In genomic region chr1:248862695-248863010, GRCh38 we compare ENCODE assay signal across 8 cellular contexts. TPM values are rescaled to one million over a fixed set of nuclear protein-coding genes. Genes with fewer than 3 reads are reported as not detected.
DNase-seq lines count a peak whose midpoint lies in the region; ATAC-seq lines count a peak whose summit lies in the region.

No MANE protein-coding gene starts in this region.

- H3K4me1 ChIP-seq in mesodermal cell (ENCODE audit: control insufficient read depth, insufficient read depth, low read length, poor library complexity, severe bottlenecking): peaks cover 7% of the 10 kb centered on the region

- peak overlapping the region; percentile 84 for H3K27ac ChIP-seq in angular gyrus (ENCODE audit: low read depth, low read length)
- no peak overlapping the region for H3K27ac ChIP-seq in mesodermal cell (ENCODE audit: low read depth, low read length, severe bottlenecking)

- peaks cover 31% of the 10 kb centered on the region for H3K4me1 Mint-ChIP-seq in activated naive CD4-positive, alpha-beta T cell treated with anti-CD3 and anti-CD28 coated beads for 36 hours (ENCODE audit: low read depth)

- no peak for DNase-seq in activated naive CD4-positive, alpha-beta T cell treated with anti-CD3 and anti-CD28 coated beads for 36 hours
- DNase-seq in activated naive CD4-positive, alpha-beta T cell (lab: John Stamatoyannopoulos, UW): no peak
- DNase-seq in NCI-H524 treated with DMSO at 0.1 percent for 48 hours (lab: John Stamatoyannopoulos, UW) (no peak), DMS 273 (lab: John Stamatoyannopoulos, UW; ENCODE audit: unreplicated experiment) (no peak), NCI-H1694 treated with DMSO at 0.1 percent for 48 hours (lab: John Stamatoyannopoulos, UW) (no peak)

- ATAC-seq in HG03159 (IDR thresholded peaks at IDR 0.05; ENCODE audit: unreplicated experiment): peak; percentile 5

- H3K36me3 ChIP-seq in mesodermal cell (ENCODE audit: control insufficient read depth, insufficient read depth, low read length): no peaks in the 10 kb centered on the region

- peaks cover 6% of the 10 kb centered on the region for H3K36me3 Mint-ChIP-seq in activated naive CD4-positive, alpha-beta T cell treated with anti-CD3 and anti-CD28 coated beads for 36 hours (ENCODE audit: low read depth)

- no peaks in the 10 kb centered on the region for H3K27me3 Mint-ChIP-seq in activated naive CD4-positive, alpha-beta T cell treated with anti-CD3 and anti-CD28 coated beads for 36 hours (ENCODE audit: low read depth)

- peak overlapping the region; percentile 87 for H3K4me3 Mint-ChIP-seq in activated naive CD4-positive, alpha-beta T cell treated with anti-CD3 and anti-CD28 coated beads for 36 hours

- no peaks in the 10 kb centered on the region for H3K9me3 Mint-ChIP-seq in activated naive CD4-positive, alpha-beta T cell treated with anti-CD3 and anti-CD28 coated beads for 36 hours

- peak overlapping the region; percentile 61 for H3K27ac Mint-ChIP-seq in activated naive CD4-positive, alpha-beta T cell treated with anti-CD3 and anti-CD28 coated beads for 36 hours

- no peaks in the 10 kb centered on the region for H3K9me3 ChIP-seq in mesodermal cell (ENCODE audit: control insufficient read depth, low read length)

- peak overlapping the region; percentile 47 for H3K4me3 ChIP-seq in mesodermal cell (ENCODE audit: extremely low read depth, insufficient read depth, low read length, poor library complexity, severe bottlenecking)

- intact Hi-C loops in activated naive CD4-positive, alpha-beta T cell treated with anti-CD3 and anti-CD28 coated beads for 36 hours (cut with micrococcal nuclease): loop anchor here (1.0 kb wide), 2 partner anchors 11 to 36 kb away; no protein-coding TSS in a partner anchor

- WGBS in mesodermal cell (ENCODE audit: insufficient coverage in 2 of 2), 2 experiments: 38 to 41% methylated on average over 3 to 4 of the region's 4 CpGs

- CTCF ChIA-PET in activated naive CD4-positive, alpha-beta T cell treated with anti-CD3 and anti-CD28 coated beads for 36 hours (lab: Charles Lee): interaction anchor here (0.8 to 1.7 kb wide), 2 partner anchors 10 to 37 kb away, joined by 3 to 4 read pairs; partner anchors contain the start of gene SH3BP5L

RNA-seq across cellular contexts. Expression of gene ZNF692, which starts 3.8 kb away (rescaled TPM):
- 10 to 100 TPM; 87.6 to 88.7 TPM for total RNA-seq in activated naive CD4-positive, alpha-beta T cell treated with anti-CD3 and anti-CD28 coated beads for 36 hours
- 45.1 TPM for polyA plus RNA-seq in mesodermal cell (2013, experiment 1 of 2)
- polyA plus RNA-seq in mesodermal cell (2013, experiment 2 of 2): 39.3 TPM

RNA-seq across cellular contexts. Expression of gene ZNF672, which starts 24.6 kb away (rescaled TPM):
- total RNA-seq in activated naive CD4-positive, alpha-beta T cell treated with anti-CD3 and anti-CD28 coated beads for 36 hours: 10 to 100 TPM; 51.6 to 53.4 TPM
- polyA plus RNA-seq in mesodermal cell (2013, experiment 1 of 2): 32.1 TPM
- polyA plus RNA-seq in mesodermal cell (2013, experiment 2 of 2): 27.8 TPM

RNA-seq across cellular contexts. Expression of gene SH3BP5L, which starts 36.9 kb away (rescaled TPM):
- total RNA-seq in activated naive CD4-positive, alpha-beta T cell treated with anti-CD3 and anti-CD28 coated beads for 36 hours: 10 to 100 TPM; 20.3 to 20.5 TPM
- polyA plus RNA-seq in mesodermal cell (2013, experiment 1 of 2): 22.4 TPM
- 18.5 TPM for polyA plus RNA-seq in mesodermal cell (2013, experiment 2 of 2)

RNA-seq across cellular contexts. Expression of gene PGBD2, which starts 43.4 kb away (rescaled TPM):
- 1 to 10 TPM; 3.0 to 3.5 TPM for total RNA-seq in activated naive CD4-positive, alpha-beta T cell treated with anti-CD3 and anti-CD28 coated beads for 36 hours
- 3.2 TPM for polyA plus RNA-seq in mesodermal cell (2013, experiment 1 of 2)
- polyA plus RNA-seq in mesodermal cell (2013, experiment 2 of 2): 2.9 TPM
